17 cellular contexts compared by ENCODE assay signal in the genomic region with DNA sequence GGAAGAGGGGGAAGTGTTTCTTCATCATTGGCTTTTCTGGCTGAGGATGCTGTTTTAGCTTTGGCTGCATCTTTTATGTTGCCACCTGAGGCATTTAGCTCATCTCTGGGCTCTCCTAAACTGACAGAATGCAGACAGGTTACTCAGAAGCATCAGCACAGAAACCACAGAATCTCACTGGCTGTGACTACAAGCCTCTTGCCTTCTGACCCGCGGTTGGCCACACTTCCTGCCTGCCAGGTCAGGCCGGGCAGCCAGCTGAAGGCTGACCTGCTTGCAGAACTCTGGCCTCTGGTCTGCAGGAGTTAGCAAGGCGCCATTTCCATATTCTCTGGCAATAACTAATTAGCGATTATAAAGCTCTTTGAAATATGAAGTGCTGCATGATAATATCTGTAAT.
A peak's percentile ranks its signal among the peaks of the same experiment; 100 is the strongest.
DNase-seq lines count a peak whose midpoint lies in the region; ATAC-seq, FAIRE-seq and TF ChIP-seq lines count a peak whose summit lies in the region.
"Had no signal": no experiment of that assay in that cellular context is flagged by ENCODE, and none has a peak within 500 bp of the region (broad histone marks: within the 10 kb centered on the region; RNA-seq: fewer than 3 reads in every experiment).

No MANE protein-coding gene starts in this region.

- TF ChIP-seq POLR2A in NB4 (IDR thresholded peaks at IDR 0.05; ENCODE audit: extremely low read depth, insufficient read length), result no peak

- no peak for FAIRE-seq in HTR-8/SVneo (lab: Jason Lieb, UNC)

- no peak overlapping the region for H3K4me3 ChIP-seq in BLaER1 treated with 17β-estradiol and CSF1 and Interleukin-3, amounts not matched to agents 10 nM and 100 nM
- no peak overlapping the region for H3K4me3 ChIP-seq in NB4 (ENCODE audit: low read depth, low read length)
- H3K4me3 ChIP-seq: heart left ventricle had no signal

- H3K4me2 ChIP-seq in BLaER1 treated with 17β-estradiol and CSF1 and Interleukin-3, amounts not matched to agents 10 nM and 100 nM, result peak overlapping the region in 6 of 11 experiments; percentile 12 to 44 (median 26); a peak in 5 of 22 replicates

- H3K27me3 ChIP-seq in BLaER1 treated with 17β-estradiol and CSF1 and Interleukin-3, amounts not matched to agents 10 nM and 100 nM, result peaks cover 12 to 24% (median 15%) of the 10 kb centered on the region in 11 experiments
- H3K27me3 ChIP-seq: BE2C had no signal

- ATAC-seq in GM18867 (IDR thresholded peaks at IDR 0.05; ENCODE audit: unreplicated experiment) (peak; percentile 87), HG02642 (IDR thresholded peaks at IDR 0.05; ENCODE audit: poor library complexity, unreplicated experiment) (peak; percentile 54)
- ATAC-seq: heart left ventricle; left lobe of liver; naive thymus-derived CD4-positive, alpha-beta T cell had no signal

- peak; percentile 10 for DNase-seq in NB4 (ENCODE audit: low read depth)
- DNase-seq in hypothalamus (lab: John Stamatoyannopoulos, UW), result no peak
- no peak for DNase-seq in stimulated activated naive CD4-positive, alpha-beta T cell (lab: John Stamatoyannopoulos, UW)
- no peak for DNase-seq in HTR-8/SVneo (ENCODE audit: insufficient read length, low spot score)
- DNase-seq in COLO829 (ENCODE audit: low spot score), result no peak
- DNase-seq: activated naive CD8-positive, alpha-beta T cell treated with anti-CD3 and anti-CD28 coated beads, Interleukin-2, amount 10 ng/mL, durations not matched to agents 7 days and 5 days; BE2C; heart left ventricle; naive thymus-derived CD4-positive, alpha-beta T cell; NCI-H1105 treated with DMSO at 0.1 percent for 48 hours; NCI-H524; stimulated activated CD4-positive, alpha-beta T cell treated with anti-CD3 and anti-CD28 coated beads, Interleukin-4, amount 100 ng/mL, for 24 hours; stimulated activated naive CD4-positive, alpha-beta T cell treated with Interleukin-2 at 50 U/mL for 16 hours had no signal

- H3K36me3 ChIP-seq in BLaER1 treated with 17β-estradiol and CSF1 and Interleukin-3, amounts not matched to agents 10 nM and 100 nM, result no peaks in the 10 kb centered on the region
- H3K36me3 ChIP-seq: BE2C, heart left ventricle had no signal

- H3K27ac ChIP-seq in BLaER1 treated with 17β-estradiol and CSF1 and Interleukin-3, amounts not matched to agents 10 nM and 100 nM, result no peak overlapping the region
- H3K27ac ChIP-seq: heart left ventricle had no signal

- H3K9me3 ChIP-seq in BLaER1 treated with 17β-estradiol and CSF1 and Interleukin-3, amounts not matched to agents 10 nM and 100 nM (replicated peaks in 1 of 11), result no peaks in the 10 kb centered on the region; a peak in 1 of 22 replicates
- H3K9me3 ChIP-seq: BE2C had no signal

- H3K9ac ChIP-seq in BLaER1 treated with 17β-estradiol and CSF1 and Interleukin-3, amounts not matched to agents 10 nM and 100 nM, result no peak overlapping the region

- peaks cover 8 to 26% (median 20%) of the 10 kb centered on the region in 10 experiments; a peak in 17 of 20 replicates for H3K4me1 ChIP-seq in BLaER1 treated with 17β-estradiol and CSF1 and Interleukin-3, amounts not matched to agents 10 nM and 100 nM
- H3K4me1 ChIP-seq: BE2C had no signal

- TF ChIP-seq CTCF in NB4 (IDR thresholded peaks at IDR 0.05; ENCODE audit: low read depth, low read length), result no peak

- H4K20me1 ChIP-seq in BLaER1 treated with 17β-estradiol and CSF1 and Interleukin-3, amounts not matched to agents 10 nM and 100 nM, result no peaks in the 10 kb centered on the region; a peak in 3 of 22 replicates
